In genomic region chr3:194714564-194714963, GRCh38 we compare ENCODE assay signal across 11 cellular contexts. TPM values are rescaled to one million over a fixed set of nuclear protein-coding genes. Genes with fewer than 3 reads are reported as not detected.
DNase-seq lines count a peak whose midpoint lies in the region; ATAC-seq and TF ChIP-seq lines count a peak whose summit lies in the region.
"Had no signal": no experiment of that assay in that cellular context is flagged by ENCODE, and none has a peak within 500 bp of the region (broad histone marks: within the 10 kb centered on the region; RNA-seq: fewer than 3 reads in every experiment).

No MANE protein-coding gene starts in this region.

- POLR2A ChIA-PET in CD8-positive, alpha-beta T cell (lab: Charles Lee) = no interaction called here

- H3K9me3 ChIP-seq in CD8-positive, alpha-beta T cell (ENCODE audit: low read length) = no peaks in the 10 kb centered on the region
- no peaks in the 10 kb centered on the region for H3K9me3 ChIP-seq in lower lobe of right lung
- no peaks in the 10 kb centered on the region for H3K9me3 ChIP-seq in effector memory CD4-positive, alpha-beta T cell (ENCODE audit: control insufficient read depth, low read length)

- no peak for ATAC-seq in CD8-positive, alpha-beta T cell
- no peak for ATAC-seq in lower lobe of right lung

- H3K4me3 Mint-ChIP-seq in CD8-positive, alpha-beta T cell = no peak overlapping the region
- H3K4me3 Mint-ChIP-seq in chondrocyte (ENCODE audit: unreplicated experiment) (no peak overlapping the region), nephron (no peak overlapping the region)

- DNase-seq in CD8-positive, alpha-beta T cell = no peak
- DNase-seq in NCI-H69 (lab: John Stamatoyannopoulos, UW) = peak; percentile 50
- DNase-seq in chondrocyte (ENCODE audit: low spot score) = no peak
- DNase-seq in activated effector memory CD4-positive, alpha-beta T cell treated with Interleukin-2 at 50 U/mL for 16 hours = no peak
- no peak for DNase-seq in lower lobe of right lung
- DNase-seq in effector memory CD4-positive, alpha-beta T cell = no peak
- DNase-seq in occipital lobe (lab: John Stamatoyannopoulos, UW) = no peak
- DNase-seq: NCI-H1092, OCI-M1 had no signal

- H3K4me1 ChIP-seq in CD8-positive, alpha-beta T cell (ENCODE audit: insufficient read depth, low read length) = no peaks in the 10 kb centered on the region
- peaks cover 9% of the 10 kb centered on the region for H3K4me1 ChIP-seq in lower lobe of right lung
- H3K4me1 ChIP-seq in effector memory CD4-positive, alpha-beta T cell (ENCODE audit: control insufficient read depth, insufficient read depth, low read length, poor library complexity, severe bottlenecking) = no peaks in the 10 kb centered on the region

- no peaks in the 10 kb centered on the region for H3K27me3 ChIP-seq in CD8-positive, alpha-beta T cell (ENCODE audit: insufficient read depth, low read length)
- H3K27me3 ChIP-seq in lower lobe of right lung (ENCODE audit: low read depth) = no peaks in the 10 kb centered on the region
- H3K27me3 ChIP-seq in effector memory CD4-positive, alpha-beta T cell (replicated peaks; ENCODE audit: control insufficient read depth, insufficient read depth, low read length, poor library complexity, severe bottlenecking) = no peaks in the 10 kb centered on the region

- H3K36me3 Mint-ChIP-seq in CD8-positive, alpha-beta T cell = no peaks in the 10 kb centered on the region
- H3K36me3 Mint-ChIP-seq in chondrocyte (ENCODE audit: low read depth) = no peaks in the 10 kb centered on the region
- H3K36me3 Mint-ChIP-seq in nephron (ENCODE audit: low read depth) = no peaks in the 10 kb centered on the region

- H3K27ac ChIP-seq in CD8-positive, alpha-beta T cell (ENCODE audit: low read depth, low read length) = no peak overlapping the region
- H3K27ac ChIP-seq in lower lobe of right lung = no peak overlapping the region
- H3K27ac ChIP-seq in effector memory CD4-positive, alpha-beta T cell (ENCODE audit: insufficient read depth, low read length, poor library complexity, severe bottlenecking) = no peak overlapping the region
- H3K27ac ChIP-seq: C4-2B had no signal

- peak overlapping the region; percentile 87 for H3K27ac Mint-ChIP-seq in CD8-positive, alpha-beta T cell
- H3K27ac Mint-ChIP-seq in chondrocyte (ENCODE audit: unreplicated experiment) (peak overlapping the region; percentile 95), nephron (peak overlapping the region in 2 of 3 experiments; percentile 0 to 33)

- CTCF ChIA-PET in CD8-positive, alpha-beta T cell (lab: Charles Lee) = interaction anchor here (1.6 kb wide), 1 partner anchor 32 kb away, joined by 6 read pairs; no protein-coding TSS in a partner anchor

- no peak for TF ChIP-seq CTCF in CD8-positive, alpha-beta T cell (IDR thresholded peaks at IDR 0.05)
- TF ChIP-seq CTCF in chondrocyte (IDR thresholded peaks at IDR 0.05) (no peak), nephron (IDR thresholded peaks at IDR 0.05; ENCODE audit: unreplicated experiment in 3 of 3) (no peak), lower lobe of right lung (IDR thresholded peaks at IDR 0.05) (no peak)

- H3K36me3 ChIP-seq in CD8-positive, alpha-beta T cell (ENCODE audit: insufficient read depth, low read length) = no peaks in the 10 kb centered on the region
- no peaks in the 10 kb centered on the region for H3K36me3 ChIP-seq in lower lobe of right lung
- H3K36me3 ChIP-seq in effector memory CD4-positive, alpha-beta T cell (ENCODE audit: control insufficient read depth, insufficient read depth, low read length) = no peaks in the 10 kb centered on the region

- peaks cover 9% of the 10 kb centered on the region for H3K4me1 Mint-ChIP-seq in CD8-positive, alpha-beta T cell (ENCODE audit: low read depth)
- peaks cover 49% of the 10 kb centered on the region for H3K4me1 Mint-ChIP-seq in chondrocyte (ENCODE audit: low read depth)
- H3K4me1 Mint-ChIP-seq in nephron = peaks cover 17% of the 10 kb centered on the region

- no peak overlapping the region for H3K4me3 ChIP-seq in CD8-positive, alpha-beta T cell (ENCODE audit: low read depth, low read length)
- H3K4me3 ChIP-seq in lower lobe of right lung = no peak overlapping the region
- no peak overlapping the region for H3K4me3 ChIP-seq in effector memory CD4-positive, alpha-beta T cell (ENCODE audit: insufficient read depth, low read depth, low read length, poor library complexity, severe bottlenecking)

- peaks cover 3% of the 10 kb centered on the region for H3K27me3 Mint-ChIP-seq in CD8-positive, alpha-beta T cell (ENCODE audit: low read depth)
- no peaks in the 10 kb centered on the region for H3K27me3 Mint-ChIP-seq in chondrocyte (ENCODE audit: low read depth)
- no peaks in the 10 kb centered on the region for H3K27me3 Mint-ChIP-seq in nephron (ENCODE audit: low read depth)

- H3K9me3 Mint-ChIP-seq in CD8-positive, alpha-beta T cell = no peaks in the 10 kb centered on the region
- H3K9me3 Mint-ChIP-seq in chondrocyte (ENCODE audit: low read depth) (no peaks in the 10 kb centered on the region), nephron (no peaks in the 10 kb centered on the region)

- intact Hi-C loops in CD8-positive, alpha-beta T cell (cut with DNase I, micrococcal nuclease) = no loop called here
- intact Hi-C loops in lower lobe of right lung (cut with DNase I) = no loop called here

RNA-seq across cellular contexts. Expression of gene FAM43A, which starts 28.9 kb away (rescaled TPM):
- total RNA-seq in CD8-positive, alpha-beta T cell = 10 to 100 TPM; 12.7 to 13.0 TPM
- 22.8 to 25.3 TPM (median 25.1 TPM) in 3 replicates for total RNA-seq in chondrocyte
- total RNA-seq in lower lobe of right lung = 12.9 TPM
- total RNA-seq in occipital lobe = 5.3 TPM

RNA-seq across cellular contexts. Expression of gene LSG1, which starts 42.6 kb away (rescaled TPM):
- total RNA-seq in CD8-positive, alpha-beta T cell = 10 to 100 TPM; 63.8 to 69.6 TPM
- total RNA-seq in chondrocyte = 20.4 to 30.2 TPM (median 22.5 TPM) in 3 replicates
- total RNA-seq in lower lobe of right lung = 40.9 TPM
- total RNA-seq in occipital lobe = 42.4 TPM

Comparison
In these comparisons a context has a peak if more than half of its experiments do, and no peak if none do; other contexts are left out.
1. H3K27ac Mint-ChIP-seq: peak in every context shown above with its lines; median percentile 95 in chondrocyte; 87 in CD8-positive, alpha-beta T cell; 16 in nephron.